Comparison of ENCODE assay signal across 8 cellular contexts in genomic region chr14:20614038-20614840, GRCh38. TPM values are rescaled to one million over a fixed set of nuclear protein-coding genes. Genes with fewer than 3 reads are reported as not detected.
DNase-seq lines count a peak whose midpoint lies in the region; ATAC-seq and TF ChIP-seq lines count a peak whose summit lies in the region.

No MANE protein-coding gene starts in this region.

- no peak overlapping the region for H3K27ac Mint-ChIP-seq in T-helper 2 cell treated with Interferon-gamma antibody and Interleukin-4, amounts not matched to agents 5 μg/mL and 100 μg/mL, for 36 hours
- H3K27ac Mint-ChIP-seq in HFFc6: no peak overlapping the region

- DNase-seq in SIG-M5 treated with dmso at 0.1 percent for 504 hours (lab: John Stamatoyannopoulos, UW; ENCODE audit: unreplicated experiment) (peak; percentile 63), SIG-M5 (lab: John Stamatoyannopoulos, UW) (no peak), astrocyte of the cerebellum (ENCODE audit: low read depth) (no peak), lower leg skin (ENCODE audit: low spot score in 2 of 2) (no peak), aorta (no peak), HFFc6 (no peak)
- no peak for DNase-seq in T-helper 2 cell treated with Interferon-gamma antibody and Interleukin-4, amounts not matched to agents 5 μg/mL and 100 μg/mL, for 36 hours (ENCODE audit: low spot score)

- H3K9ac ChIP-seq in HUES48 (ENCODE audit: low read depth, low read length): peak overlapping the region; percentile 60

- H3K4me1 ChIP-seq in HUES48 (ENCODE audit: control insufficient read depth, insufficient read depth, low read length) (peaks cover 10% of the 10 kb centered on the region), aorta (ENCODE audit: control insufficient read depth in 1 of 2, insufficient read depth in 2 of 2, low read length in 2 of 2) (peaks cover 0 to 1% of the 10 kb centered on the region in 2 donors)

- ATAC-seq in aorta (ENCODE audit: low FRiP score): no peak

- H3K4me3 Mint-ChIP-seq in T-helper 2 cell treated with Interferon-gamma antibody and Interleukin-4, amounts not matched to agents 5 μg/mL and 100 μg/mL, for 36 hours: no peak overlapping the region
- no peak overlapping the region for H3K4me3 Mint-ChIP-seq in HFFc6

- TF ChIP-seq POLR2A in lower leg skin (IDR thresholded peaks at IDR 0.05): no peak

- H3K4me3 ChIP-seq in HUES48 (ENCODE audit: low read depth, low read length) (peak overlapping the region; percentile 80), astrocyte of the cerebellum (ENCODE audit: low read depth, low read length) (peak overlapping the region; percentile 53), lower leg skin (ENCODE audit: low read depth, poor library complexity, severe bottlenecking) (peak overlapping the region; percentile 43), aorta (ENCODE audit: low read length in 2 of 2) (peak overlapping the region; percentile 56 to 96)

- peak overlapping the region; percentile 75 for H3K27ac ChIP-seq in HUES48 (ENCODE audit: low read depth, low read length)
- peak overlapping the region; percentile 80 to 84 for H3K27ac ChIP-seq in aorta (ENCODE audit: low read depth in 1 of 2, low read length in 2 of 2)

- H3K9me3 Mint-ChIP-seq in T-helper 2 cell treated with Interferon-gamma antibody and Interleukin-4, amounts not matched to agents 5 μg/mL and 100 μg/mL, for 36 hours: no peaks in the 10 kb centered on the region
- no peaks in the 10 kb centered on the region for H3K9me3 Mint-ChIP-seq in HFFc6

- intact Hi-C loops in lower leg skin (cut with DNase I; ENCODE audit: low total_unique reads): loop anchor here (5.0 kb wide), 2 partner anchors 73 to 282 kb away; partner anchors contain the start of genes ANG and CCNB1IP1
- intact Hi-C loops in aorta (cut with DNase I): loop anchor here (5.0 to 10.0 kb wide), 8 partner anchors 82 to 371 kb away; partner anchors contain the start of genes APEX1 (in 1 of the 2), CCNB1IP1 (in 1 of the 2), METTL17 (in 1 of the 2) and PARP2 (in 1 of the 2)

- no peak for TF ChIP-seq CTCF in astrocyte of the cerebellum (IDR thresholded peaks at IDR 0.05; ENCODE audit: low read depth, low read length, missing control alignments)
- no peak for TF ChIP-seq CTCF in lower leg skin (IDR thresholded peaks at IDR 0.05)
- TF ChIP-seq CTCF in HFFc6 (IDR thresholded peaks at IDR 0.05): no peak

- H3K36me3 ChIP-seq in HUES48 (ENCODE audit: control insufficient read depth, insufficient read depth, low read length) (no peaks in the 10 kb centered on the region), aorta (ENCODE audit: control insufficient read depth in 1 of 2, insufficient read depth in 2 of 2, low read length in 1 of 2) (no peaks in the 10 kb centered on the region)

- H3K27me3 Mint-ChIP-seq in T-helper 2 cell treated with Interferon-gamma antibody and Interleukin-4, amounts not matched to agents 5 μg/mL and 100 μg/mL, for 36 hours (ENCODE audit: low read depth): peaks cover 7% of the 10 kb centered on the region
- H3K27me3 Mint-ChIP-seq in HFFc6 (ENCODE audit: insufficient read depth): no peaks in the 10 kb centered on the region

- H3K36me3 Mint-ChIP-seq in T-helper 2 cell treated with Interferon-gamma antibody and Interleukin-4, amounts not matched to agents 5 μg/mL and 100 μg/mL, for 36 hours (ENCODE audit: low read depth): no peaks in the 10 kb centered on the region
- H3K36me3 Mint-ChIP-seq in HFFc6 (ENCODE audit: low read depth): no peaks in the 10 kb centered on the region

- in situ Hi-C loops in astrocyte of the cerebellum (cut with HindIII; ENCODE audit: low sequenced_read_pairs): no loop called here

- H3K9me3 ChIP-seq in HUES48 (ENCODE audit: control insufficient read depth, insufficient read depth, low read length): no peaks in the 10 kb centered on the region
- H3K9me3 ChIP-seq in aorta (ENCODE audit: control insufficient read depth, low read length): no peaks in the 10 kb centered on the region

- peaks cover 24% of the 10 kb centered on the region for H3K4me1 Mint-ChIP-seq in T-helper 2 cell treated with Interferon-gamma antibody and Interleukin-4, amounts not matched to agents 5 μg/mL and 100 μg/mL, for 36 hours (ENCODE audit: low read depth)
- H3K4me1 Mint-ChIP-seq in HFFc6 (ENCODE audit: low read depth): peaks cover 15% of the 10 kb centered on the region; the same call in 1 of the 2 replicates

- no peaks in the 10 kb centered on the region; the same call in 1 of the 2 replicates for H3K27me3 ChIP-seq in HUES48 (ENCODE audit: control insufficient read depth, insufficient read depth, low read length)
- no peaks in the 10 kb centered on the region for H3K27me3 ChIP-seq in aorta (ENCODE audit: control insufficient read depth in 1 of 2, insufficient read depth in 2 of 2, low read length in 1 of 2)

- 23 to 25% methylated on average over 17 of the region's 17 CpGs for WGBS in lower leg skin, 2 donors
- WGBS in aorta, 2 donors: 2 to 3% methylated on average over 17 of the region's 17 CpGs

RNA-seq across cellular contexts. Expression of gene RNASE12, which starts 23.1 kb away (rescaled TPM):
- total RNA-seq in lower leg skin: not detected
- not detected for total RNA-seq in aorta
- polyA plus RNA-seq in aorta: not detected
- not detected for total RNA-seq in HFFc6 (2021; fragmentation: NEBNext Ultra II Directional; extraction: Animal tissue kit (Norgen Biotek cat#: 25700))

RNA-seq across cellular contexts. Expression of gene RNASE11, which starts 26.4 kb away (rescaled TPM):
- total RNA-seq in lower leg skin: not detected
- not detected for total RNA-seq in aorta
- polyA plus RNA-seq in aorta: not detected
- total RNA-seq in HFFc6 (2021; fragmentation: NEBNext Ultra II Directional; extraction: Animal tissue kit (Norgen Biotek cat#: 25700)): not detected

RNA-seq across cellular contexts. Expression of gene OR6S1, which starts 27.3 kb away (rescaled TPM):
- total RNA-seq in lower leg skin (not detected), aorta (not detected)
- not detected for polyA plus RNA-seq in aorta
- not detected for total RNA-seq in HFFc6 (2021; fragmentation: NEBNext Ultra II Directional; extraction: Animal tissue kit (Norgen Biotek cat#: 25700))

RNA-seq across cellular contexts. Expression of gene RNASE9, which starts 53.4 kb away (rescaled TPM):
- total RNA-seq in lower leg skin: not detected
- total RNA-seq in aorta: not detected
- polyA plus RNA-seq in aorta: not detected
- not detected for total RNA-seq in HFFc6 (2021; fragmentation: NEBNext Ultra II Directional; extraction: Animal tissue kit (Norgen Biotek cat#: 25700))
